ENCODE assay signal across 9 cellular contexts in the genomic region with DNA sequence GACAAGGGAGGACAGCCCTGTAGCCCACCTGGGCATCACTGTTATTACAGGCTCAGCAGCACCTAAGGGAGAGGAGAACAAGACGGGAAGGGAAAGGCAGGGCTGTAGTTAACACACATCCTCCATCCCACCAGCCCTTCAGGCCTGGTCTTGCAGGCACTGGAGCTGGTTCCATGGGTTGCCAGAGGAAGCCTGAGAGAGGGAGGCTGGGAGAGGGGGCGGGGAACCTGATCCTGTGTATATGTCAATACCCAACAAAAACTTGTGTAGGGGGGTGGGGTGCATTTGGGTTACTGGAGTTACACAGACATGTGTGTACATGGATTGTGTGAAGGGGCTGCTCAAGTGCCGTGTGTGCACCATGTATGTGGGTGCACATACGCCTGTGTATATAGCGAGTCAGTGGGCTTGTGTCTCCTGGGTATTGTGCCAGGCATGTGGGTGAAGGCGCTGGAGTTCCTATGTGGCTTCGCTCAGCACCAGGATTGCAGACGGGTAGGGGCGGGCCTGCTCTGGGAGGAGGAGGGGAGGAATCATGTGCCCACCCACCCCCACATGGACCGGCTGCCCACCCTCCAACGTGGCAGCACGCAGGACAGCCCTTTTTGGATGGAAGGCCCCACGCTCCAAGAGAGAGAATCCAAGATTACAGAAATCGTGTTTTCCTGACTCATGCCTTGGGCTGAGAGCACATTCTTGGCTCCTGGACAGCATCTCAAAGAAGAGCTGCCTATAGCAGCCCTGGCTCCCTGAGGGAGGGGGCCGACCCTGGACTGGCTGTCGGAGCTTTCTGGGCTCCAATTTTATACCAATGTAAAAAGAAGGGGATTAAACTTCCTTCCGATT. TPM values are rescaled to one million over a fixed set of nuclear protein-coding genes. Genes with fewer than 3 reads are reported as not detected.
DNase-seq lines count a peak whose midpoint lies in the region; ATAC-seq, FAIRE-seq and TF ChIP-seq lines count a peak whose summit lies in the region.
"Had no signal": no experiment of that assay in that cellular context is flagged by ENCODE, and none has a peak within 500 bp of the region (broad histone marks: within the 10 kb centered on the region; RNA-seq: fewer than 3 reads in every experiment).

No MANE protein-coding gene starts in this region.

- intact Hi-C loops in esophagus muscularis mucosa (cut with DNase I): no loop called here

- no peaks in the 10 kb centered on the region for H3K36me3 Mint-ChIP-seq in neural crest cell (ENCODE audit: low read depth)

- no peak for TF ChIP-seq RAD21 in A549 (conservative IDR thresholded peaks at IDR 0.05 in 1 of 2, IDR thresholded peaks at IDR 0.05 in 1 of 2)

- no peaks in the 10 kb centered on the region for H3K36me3 ChIP-seq in esophagus muscularis mucosa
- H3K36me3 ChIP-seq: BE2C had no signal

- H3K4me1 Mint-ChIP-seq in neural crest cell: peaks cover 53% of the 10 kb centered on the region

- DNase-seq in A549 (ENCODE audit: low read depth in 1 of 2, low spot score in 1 of 2) (no peak), RPMI7951 (ENCODE audit: low read depth) (peak; percentile 89), esophagus muscularis mucosa (ENCODE audit: extremely low spot score) (no peak), neural crest cell (ENCODE audit: low read depth, low spot score) (no peak), NCI-H1436 treated with DMSO at 0.1 percent for 48 hours (lab: John Stamatoyannopoulos, UW) (no peak)
- no peak for DNase-seq in activated naive CD4-positive, alpha-beta T cell treated with anti-CD3 and anti-CD28 coated beads, Interleukin-2, amount 50 U/mL, for 16 hours
- DNase-seq in stimulated activated CD4-positive, alpha-beta T cell treated with anti-CD3 and anti-CD28 coated beads, Interleukin-1b, Interleukin-23, amount 100 ng/mL, for 48 hours: no peak
- DNase-seq: BE2C had no signal

- peak overlapping the region; percentile 33 for H3K4me3 Mint-ChIP-seq in neural crest cell

- no peaks in the 10 kb centered on the region for H3K27me3 Mint-ChIP-seq in neural crest cell (ENCODE audit: low read depth)

- no peak for TF ChIP-seq POLR2A in A549 (IDR thresholded peaks at IDR 0.05; ENCODE audit: low read length)
- no peak for TF ChIP-seq POLR2A in esophagus muscularis mucosa (IDR thresholded peaks at IDR 0.05; ENCODE audit: low read depth)

- H3K27me3 ChIP-seq in esophagus muscularis mucosa: no peaks in the 10 kb centered on the region
- H3K27me3 ChIP-seq: BE2C had no signal

- CTCF ChIA-PET in A549 (lab: Yijun Ruan, JAX): interaction anchor here (1.1 to 17.9 kb wide), 5 partner anchors 9 to 148 kb away, joined by 3 to 137 read pairs (median 6); no protein-coding TSS in a partner anchor

- ATAC-seq in A549 (no peak), HG03520 (IDR thresholded peaks at IDR 0.05; ENCODE audit: unreplicated experiment) (no peak)

- no peak overlapping the region for H3K4me3 ChIP-seq in A549
- peak overlapping the region; percentile 15 to 38 (median 23) for H3K4me3 ChIP-seq in esophagus muscularis mucosa

- peaks cover 39% of the 10 kb centered on the region for H3K4me1 ChIP-seq in A549
- H3K4me1 ChIP-seq in esophagus muscularis mucosa: peaks cover 65 to 86% (median 83%) of the 10 kb centered on the region in 4 donors

- FAIRE-seq in A549 (lab: Jason Lieb, UNC): no peak

- peak overlapping the region; percentile 61 for H3K27ac Mint-ChIP-seq in neural crest cell (ENCODE audit: unreplicated experiment)

- TF ChIP-seq CTCF in A549 (IDR thresholded peaks at IDR 0.05) (no peak), esophagus muscularis mucosa (IDR thresholded peaks at IDR 0.05) (no peak), neural crest cell (conservative IDR thresholded peaks at IDR 0.05) (no peak)

- 77% methylated on average over 17 of the region's 17 CpGs for WGBS in A549 (ENCODE audit: missing lambda C conversion rate)
- WGBS in esophagus muscularis mucosa: 25% methylated on average over 17 of the region's 17 CpGs

- TF ChIP-seq EP300 in A549 (IDR thresholded peaks at IDR 0.05) (no peak), esophagus muscularis mucosa (IDR thresholded peaks at IDR 0.05) (no peak)

- no peaks in the 10 kb centered on the region for H3K9me3 Mint-ChIP-seq in neural crest cell

- H3K27ac ChIP-seq in A549 (peak overlapping the region in 1 of 2 experiments; percentile 97; a peak in 3 of 6 replicates), esophagus muscularis mucosa (replicated peaks in 1 of 4) (peak overlapping the region; percentile 99 to 100 (median 100))

- POLR2A ChIA-PET in A549 (lab: Yijun Ruan, JAX): no interaction called here

- H3K4me2 ChIP-seq in A549: peak overlapping the region; percentile 50; the same call in 1 of the 3 replicates

- H3K9me3 ChIP-seq in A549 (no peaks in the 10 kb centered on the region), esophagus muscularis mucosa (no peaks in the 10 kb centered on the region)
- H3K9me3 ChIP-seq: BE2C had no signal

TF ChIP-seq in A549, 52 proteins besides CTCF, POLR2A, EP300 and RAD21:
- TF ChIP-seq GATA3 (IDR thresholded peaks at IDR 0.05; ENCODE audit: borderline replicate concordance) (no peak), ZC3H11A (IDR thresholded peaks at IDR 0.05) (no peak), JUN (IDR thresholded peaks at IDR 0.05) (no peak), SREBF2 (IDR thresholded peaks at IDR 0.05) (no peak), ZFP36 (IDR thresholded peaks at IDR 0.05; ENCODE audit: borderline replicate concordance, partially characterized antibody) (no peak), NR3C1 (IDR thresholded peaks at IDR 0.05) (no peak), HOXB13 (CRISPR knock-in tag; IDR thresholded peaks at IDR 0.05; ENCODE audit: low read depth) (no peak), ZNF302 (CRISPR knock-in tag; IDR thresholded peaks at IDR 0.05) (no peak), MAZ (IDR thresholded peaks at IDR 0.05; ENCODE audit: borderline replicate concordance, low read depth, low read length) (no peak), FOSB (CRISPR knock-in tag; IDR thresholded peaks at IDR 0.05) (no peak), BHLHE40 (IDR thresholded peaks at IDR 0.05; ENCODE audit: low read depth, low read length) (no peak), CBX8 (IDR thresholded peaks at IDR 0.05) (no peak), HDAC2 (IDR thresholded peaks at IDR 0.05) (no peak), TFCP2L1 (CRISPR knock-in tag; IDR thresholded peaks at IDR 0.05) (no peak), ZSCAN20 (CRISPR knock-in tag; IDR thresholded peaks at IDR 0.05) (no peak), CBX2 (IDR thresholded peaks at IDR 0.05; ENCODE audit: borderline replicate concordance, low read depth) (no peak)
- TF ChIP-seq, protein P1, sequence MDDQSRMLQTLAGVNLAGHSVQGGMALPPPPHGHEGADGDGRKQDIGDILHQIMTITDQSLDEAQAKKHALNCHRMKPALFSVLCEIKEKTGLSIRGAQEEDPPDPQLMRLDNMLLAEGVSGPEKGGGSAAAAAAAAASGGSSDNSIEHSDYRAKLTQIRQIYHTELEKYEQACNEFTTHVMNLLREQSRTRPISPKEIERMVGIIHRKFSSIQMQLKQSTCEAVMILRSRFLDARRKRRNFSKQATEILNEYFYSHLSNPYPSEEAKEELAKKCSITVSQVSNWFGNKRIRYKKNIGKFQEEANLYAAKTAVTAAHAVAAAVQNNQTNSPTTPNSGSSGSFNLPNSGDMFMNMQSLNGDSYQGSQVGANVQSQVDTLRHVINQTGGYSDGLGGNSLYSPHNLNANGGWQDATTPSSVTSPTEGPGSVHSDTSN (IDR thresholded peaks at IDR 0.05): no peak
- TF ChIP-seq, protein P2, sequence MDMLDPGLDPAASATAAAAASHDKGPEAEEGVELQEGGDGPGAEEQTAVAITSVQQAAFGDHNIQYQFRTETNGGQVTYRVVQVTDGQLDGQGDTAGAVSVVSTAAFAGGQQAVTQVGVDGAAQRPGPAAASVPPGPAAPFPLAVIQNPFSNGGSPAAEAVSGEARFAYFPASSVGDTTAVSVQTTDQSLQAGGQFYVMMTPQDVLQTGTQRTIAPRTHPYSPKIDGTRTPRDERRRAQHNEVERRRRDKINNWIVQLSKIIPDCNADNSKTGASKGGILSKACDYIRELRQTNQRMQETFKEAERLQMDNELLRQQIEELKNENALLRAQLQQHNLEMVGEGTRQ (IDR thresholded peaks at IDR 0.05): no peak

RNA-seq across cellular contexts. Expression of a gene that starts 4.2 kb away (rescaled TPM):
- 70.7 and 79.3 TPM in 2 replicates for polyA plus RNA-seq in A549 (2011; rRNA removed)
- 113 and 144 TPM in 2 replicates for polyA plus RNA-seq in A549 (2012; cell fraction: cytosol; rRNA removed)
- polyA plus RNA-seq in A549 (2012; cell fraction: nucleus; rRNA removed): 212 and 377 TPM in 2 replicates
- polyA plus RNA-seq in A549 (2017; fragmentation: RNase III; extraction: RNeasy Plus Mini Kit Qiagen cat#74134 plus additional on column Dnase treatment): 151 to 162 TPM (median 151 TPM) in 3 replicates
- polyA minus RNA-seq in A549 (2011; rRNA and poly(A)+ RNA removed): 48.4 and 51.1 TPM in 2 replicates
- 701 and 1,063 TPM in 2 replicates for total RNA-seq in RPMI7951 (2014; rRNA removed; shearing (Covaris generic))
- total RNA-seq in esophagus muscularis mucosa: 100 to 1,000 TPM; 162 to 270 (median 219) TPM
- total RNA-seq in neural crest cell: 179 and 191 TPM in 2 replicates

RNA-seq across cellular contexts. Expression of a gene that starts 32.1 kb away (rescaled TPM):
- polyA plus RNA-seq in A549 (2011; rRNA removed) (3.9 and 4.7 TPM in 2 replicates), A549 (2017; fragmentation: RNase III; extraction: RNeasy Plus Mini Kit Qiagen cat#74134 plus additional on column Dnase treatment) (5.8 to 7.9 TPM (median 5.9 TPM) in 3 replicates)
- 4.5 and 7.7 TPM in 2 replicates for polyA plus RNA-seq in A549 (2012; cell fraction: cytosol; rRNA removed)
- polyA plus RNA-seq in A549 (2012; cell fraction: nucleus; rRNA removed): 27.2 and 29.2 TPM in 2 replicates
- polyA minus RNA-seq in A549 (2011; rRNA and poly(A)+ RNA removed): 8.3 and 14.5 TPM in 2 replicates
- total RNA-seq in RPMI7951 (2014; rRNA removed; shearing (Covaris generic)): 0.84 and 1.5 TPM in 2 replicates
- total RNA-seq in esophagus muscularis mucosa (1 to 10 TPM; 5.1 to 9.3 (median 8.4) TPM), neural crest cell (13.3 and 15.4 TPM in 2 replicates)
